In genomic region chr9:19184144-19184917, GRCh38 we compare ENCODE assay signal across 1 cellular context.
TF ChIP-seq lines count a peak whose summit lies in the region.

No MANE protein-coding gene starts in this region.

TF ChIP-seq in HepG2, 621 proteins besides CTCF, POLR2A, EP300 and RAD21 (continued from another document and continues in another):
- TF ChIP-seq TRAFD1 (CRISPR knock-in tag; IDR thresholded peaks at IDR 0.05; ENCODE audit: borderline replicate concordance), result no peak
- no peak for TF ChIP-seq JARID2 (CRISPR knock-in tag; IDR thresholded peaks at IDR 0.05; ENCODE audit: insufficient replicate concordance)
- TF ChIP-seq HMGXB4 (CRISPR knock-in tag; IDR thresholded peaks at IDR 0.05; ENCODE audit: borderline replicate concordance in 1 of 2, low read depth in 1 of 2), result 0 out of 4 replicates have a peak, but pooled peaks of 1 of the 2 experiments have one; percentile 19
- no peak for TF ChIP-seq ARNT2 (CRISPR knock-in tag; IDR thresholded peaks at IDR 0.05; ENCODE audit: low read depth)
- TF ChIP-seq NCOA2 (CRISPR knock-in tag; IDR thresholded peaks at IDR 0.05), result 0 out of 2 replicates have a peak, but pooled peaks have one; percentile 21
- TF ChIP-seq ZNF33A (CRISPR knock-in tag; IDR thresholded peaks at IDR 0.05; ENCODE audit: borderline replicate concordance), result no peak
- TF ChIP-seq ZNF781 (CRISPR knock-in tag; IDR thresholded peaks at IDR 0.05; ENCODE audit: borderline replicate concordance, not compliant biosample characterization), result no peak
- TF ChIP-seq FLYWCH1 (CRISPR knock-in tag; IDR thresholded peaks at IDR 0.05), result no peak
- no peak for TF ChIP-seq ZNF615 (CRISPR knock-in tag; IDR thresholded peaks at IDR 0.05; ENCODE audit: borderline replicate concordance)
- no peak for TF ChIP-seq CSRNP1 (CRISPR knock-in tag; IDR thresholded peaks at IDR 0.05)
- no peak for TF ChIP-seq ZNF619 (CRISPR knock-in tag; IDR thresholded peaks at IDR 0.05)
- TF ChIP-seq ZFP36 (IDR thresholded peaks at IDR 0.05; ENCODE audit: borderline replicate concordance, low read depth, low read length, partially characterized antibody), result no peak
- no peak for TF ChIP-seq RORA (CRISPR knock-in tag; IDR thresholded peaks at IDR 0.05)
- TF ChIP-seq MXD4 (CRISPR knock-in tag; IDR thresholded peaks at IDR 0.05), result no peak; the same call in 1 of the 2 replicates
- no peak for TF ChIP-seq TERF1 (CRISPR knock-in tag; IDR thresholded peaks at IDR 0.05)
- TF ChIP-seq CREB3 (CRISPR knock-in tag; IDR thresholded peaks at IDR 0.05), result no peak
- no peak for TF ChIP-seq PLSCR1 (CRISPR knock-in tag; IDR thresholded peaks at IDR 0.05; ENCODE audit: borderline replicate concordance)
- no peak for TF ChIP-seq PBX3 (CRISPR knock-in tag; IDR thresholded peaks at IDR 0.05; ENCODE audit: borderline replicate concordance)
- no peak for TF ChIP-seq RARG (CRISPR knock-in tag; IDR thresholded peaks at IDR 0.05; ENCODE audit: low read depth)
- no peak for TF ChIP-seq RFX5 (IDR thresholded peaks at IDR 0.05; ENCODE audit: low read depth, low read length)
- TF ChIP-seq BATF2 (CRISPR knock-in tag; IDR thresholded peaks at IDR 0.05), result no peak
- no peak for TF ChIP-seq CENPX (CRISPR knock-in tag; IDR thresholded peaks at IDR 0.05)
- no peak for TF ChIP-seq ZNF75D (CRISPR knock-in tag; IDR thresholded peaks at IDR 0.05; ENCODE audit: borderline replicate concordance)
- TF ChIP-seq CC2D1A (CRISPR knock-in tag; IDR thresholded peaks at IDR 0.05), result no peak
- TF ChIP-seq MED1 (CRISPR knock-in tag; IDR thresholded peaks at IDR 0.05), result peak; percentile 49; the same call in 1 of the 2 replicates
- no peak for TF ChIP-seq USF2 (IDR thresholded peaks at IDR 0.05; ENCODE audit: low read depth, low read length)
- TF ChIP-seq USF2 (CRISPR knock-in tag; IDR thresholded peaks at IDR 0.05; ENCODE audit: borderline replicate concordance), result peak; percentile 38; the same call in 1 of the 2 replicates
- TF ChIP-seq AHDC1 (CRISPR knock-in tag; IDR thresholded peaks at IDR 0.05; ENCODE audit: borderline replicate concordance), result peak; percentile 36; the same call in 1 of the 2 replicates
- peak; percentile 35; the same call in 1 of the 2 replicates for TF ChIP-seq HMG20A (CRISPR knock-in tag; IDR thresholded peaks at IDR 0.05; ENCODE audit: borderline replicate concordance)
- no peak for TF ChIP-seq MAZ (IDR thresholded peaks at IDR 0.05; ENCODE audit: borderline replicate concordance, low read depth, low read length)
- no peak for TF ChIP-seq MAZ (CRISPR knock-in tag; IDR thresholded peaks at IDR 0.05; ENCODE audit: low read depth)
- TF ChIP-seq SP4 (CRISPR knock-in tag; IDR thresholded peaks at IDR 0.05), result no peak
- no peak for TF ChIP-seq ATF6 (CRISPR knock-in tag; conservative IDR thresholded peaks at IDR 0.05)
- 0 out of 2 replicates have a peak, but pooled peaks have one; percentile 20 for TF ChIP-seq ZNF792 (CRISPR knock-in tag; IDR thresholded peaks at IDR 0.05)
